Comparison of ENCODE assay signal across 14 cellular contexts in the genomic region with DNA sequence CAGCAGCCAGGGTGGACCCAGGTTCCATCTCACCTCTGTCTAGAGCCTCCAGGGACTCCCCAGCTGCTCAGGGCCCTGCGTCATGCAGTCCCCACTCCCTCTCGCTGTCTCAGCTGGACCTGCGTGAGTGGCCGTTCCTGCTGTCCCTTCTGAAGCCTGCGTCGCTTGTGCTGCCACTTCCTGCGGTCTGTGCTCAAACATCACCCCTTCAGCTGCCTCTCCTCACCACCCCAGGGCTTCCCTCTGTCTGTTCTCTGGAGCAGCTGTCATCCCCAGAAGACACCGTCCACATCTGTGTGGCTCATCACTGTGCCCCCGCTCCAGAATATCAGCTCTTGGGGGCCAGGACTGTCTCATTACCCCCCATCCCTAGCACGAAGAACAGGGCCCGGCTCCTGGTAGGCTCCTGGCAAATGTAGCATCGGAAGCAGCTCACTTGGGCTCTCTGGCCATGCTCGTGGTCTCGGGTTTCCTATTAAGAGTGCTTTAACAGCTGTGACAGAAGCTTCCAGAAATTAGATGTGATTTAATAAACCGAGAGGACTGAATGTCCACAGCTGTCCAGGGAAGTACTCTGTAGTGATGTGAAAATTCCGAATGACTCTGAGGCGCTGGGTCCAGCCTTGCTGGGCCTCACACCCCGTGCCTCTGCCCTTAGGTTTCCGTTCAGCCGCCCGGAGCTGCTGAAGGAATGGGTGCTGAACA. TPM values are rescaled to one million over a fixed set of nuclear protein-coding genes. Genes with fewer than 3 reads are reported as not detected.
A peak's percentile ranks its signal among the peaks of the same experiment; 100 is the strongest.
DNase-seq lines count a peak whose midpoint lies in the region; ATAC-seq and TF ChIP-seq lines count a peak whose summit lies in the region.
"Had no signal": no experiment of that assay in that cellular context is flagged by ENCODE, and none has a peak within 500 bp of the region (broad histone marks: within the 10 kb centered on the region; RNA-seq: fewer than 3 reads in every experiment).

No MANE protein-coding gene starts in this region.

- H3K4me1 Mint-ChIP-seq in activated naive CD8-positive, alpha-beta T cell (ENCODE audit: low read depth): peaks cover 27% of the 10 kb centered on the region
- peaks cover 23% of the 10 kb centered on the region for H3K4me1 Mint-ChIP-seq in activated naive CD8-positive, alpha-beta T cell treated with anti-CD3 and anti-CD28 coated beads for 36 hours
- H3K4me1 Mint-ChIP-seq in activated CD4-positive, alpha-beta memory T cell treated with anti-CD3 and anti-CD28 coated beads for 36 hours (ENCODE audit: low read depth): peaks cover 25% of the 10 kb centered on the region
- peaks cover 30% of the 10 kb centered on the region for H3K4me1 Mint-ChIP-seq in stimulated activated naive CD8-positive, alpha-beta T cell treated with anti-CD3 and anti-CD28 coated beads, Interleukin-15, amount 100 ng/mL, for 72 hours

- no peaks in the 10 kb centered on the region for H3K9me3 ChIP-seq in esophagus squamous epithelium
- H3K9me3 ChIP-seq: body of pancreas, SJSA1, transverse colon had no signal

- no peak for DNase-seq in activated naive CD8-positive, alpha-beta T cell treated with anti-CD3 and anti-CD28 coated beads for 36 hours
- no peak for DNase-seq in activated CD4-positive, alpha-beta memory T cell treated with anti-CD3 and anti-CD28 coated beads for 36 hours
- peak; percentile 83 for DNase-seq in myocyte (ENCODE audit: low read depth)
- DNase-seq in stimulated activated naive CD8-positive, alpha-beta T cell treated with anti-CD3 and anti-CD28 coated beads, Interleukin-15, amount 100 ng/mL, for 72 hours: no peak
- no peak for DNase-seq in esophagus squamous epithelium (lab: John Stamatoyannopoulos, UW)
- DNase-seq: body of pancreas; effector memory CD4-positive, alpha-beta T cell; foreskin melanocyte; NCI-H2171; transverse colon had no signal

- no peak for ATAC-seq in stimulated activated naive CD8-positive, alpha-beta T cell treated with anti-CD3 and anti-CD28 coated beads, Interleukin-15, amount 100 ng/mL, for 72 hours
- ATAC-seq in GM18505 (IDR thresholded peaks at IDR 0.05; ENCODE audit: unreplicated experiment) (no peak), GM21825 (IDR thresholded peaks at IDR 0.05; ENCODE audit: unreplicated experiment) (no peak)
- ATAC-seq: body of pancreas had no signal

- no peak overlapping the region for H3K4me3 ChIP-seq in esophagus squamous epithelium
- H3K4me3 ChIP-seq: body of pancreas, SJSA1, transverse colon had no signal

- CTCF ChIA-PET in activated CD4-positive, alpha-beta memory T cell treated with anti-CD3 and anti-CD28 coated beads for 36 hours (lab: Charles Lee): interaction anchor here (1.1 to 1.2 kb wide), 2 partner anchors 26 to 142 kb away, joined by 3 read pairs; partner anchors contain the start of gene KLHL21

- H3K36me3 ChIP-seq in esophagus squamous epithelium: peaks cover 10 to 76% (median 15%) of the 10 kb centered on the region in 3 donors

- no peak overlapping the region for H3K27ac ChIP-seq in esophagus squamous epithelium
- H3K27ac ChIP-seq: body of pancreas, SJSA1, transverse colon had no signal

- no peaks in the 10 kb centered on the region for H3K36me3 Mint-ChIP-seq in activated naive CD8-positive, alpha-beta T cell
- H3K36me3 Mint-ChIP-seq in activated naive CD8-positive, alpha-beta T cell treated with anti-CD3 and anti-CD28 coated beads for 36 hours: peaks cover 17% of the 10 kb centered on the region
- peaks cover 16% of the 10 kb centered on the region for H3K36me3 Mint-ChIP-seq in activated CD4-positive, alpha-beta memory T cell treated with anti-CD3 and anti-CD28 coated beads for 36 hours

- no peak for TF ChIP-seq CTCF in esophagus squamous epithelium (IDR thresholded peaks at IDR 0.05)

- intact Hi-C loops in activated CD4-positive, alpha-beta memory T cell treated with anti-CD3 and anti-CD28 coated beads for 36 hours (cut with micrococcal nuclease): loop anchor here (5.0 kb wide), 1 partner anchor 136 kb away; the partner anchor contains the start of gene PLEKHG5
- intact Hi-C loops in esophagus squamous epithelium (cut with DNase I): loop anchor here (10.0 kb wide), 1 partner anchor 73 kb away; the partner anchor contains the start of genes NOL9 and TAS1R1

- peak overlapping the region; percentile 60 for H3K4me3 Mint-ChIP-seq in activated naive CD8-positive, alpha-beta T cell
- H3K4me3 Mint-ChIP-seq in activated naive CD8-positive, alpha-beta T cell treated with anti-CD3 and anti-CD28 coated beads for 36 hours: no peak overlapping the region
- no peak overlapping the region for H3K4me3 Mint-ChIP-seq in activated CD4-positive, alpha-beta memory T cell treated with anti-CD3 and anti-CD28 coated beads for 36 hours
- H3K4me3 Mint-ChIP-seq in stimulated activated naive CD8-positive, alpha-beta T cell treated with anti-CD3 and anti-CD28 coated beads, Interleukin-15, amount 100 ng/mL, for 72 hours: peak overlapping the region; percentile 21 to 38

- POLR2A ChIA-PET in activated CD4-positive, alpha-beta memory T cell treated with anti-CD3 and anti-CD28 coated beads for 36 hours (lab: Charles Lee): no interaction called here

- TF ChIP-seq POLR2A in GM18505 (IDR thresholded peaks at IDR 0.05; ENCODE audit: borderline replicate concordance, extremely low read depth, insufficient read depth, insufficient read length) (no peak), esophagus squamous epithelium (IDR thresholded peaks at IDR 0.05) (no peak)

- H3K27me3 Mint-ChIP-seq in activated naive CD8-positive, alpha-beta T cell: no peaks in the 10 kb centered on the region
- no peaks in the 10 kb centered on the region for H3K27me3 Mint-ChIP-seq in activated naive CD8-positive, alpha-beta T cell treated with anti-CD3 and anti-CD28 coated beads for 36 hours
- no peaks in the 10 kb centered on the region for H3K27me3 Mint-ChIP-seq in activated CD4-positive, alpha-beta memory T cell treated with anti-CD3 and anti-CD28 coated beads for 36 hours
- H3K27me3 Mint-ChIP-seq in stimulated activated naive CD8-positive, alpha-beta T cell treated with anti-CD3 and anti-CD28 coated beads, Interleukin-15, amount 100 ng/mL, for 72 hours: no peaks in the 10 kb centered on the region

- 89 to 92% methylated on average over 15 to 19 of the region's 21 CpGs for WGBS in esophagus squamous epithelium, 2 donors

- peaks cover 11 to 36% (median 13%) of the 10 kb centered on the region in 3 donors for H3K4me1 ChIP-seq in esophagus squamous epithelium

- H3K9me3 Mint-ChIP-seq in activated naive CD8-positive, alpha-beta T cell (ENCODE audit: low read depth): no peaks in the 10 kb centered on the region
- no peaks in the 10 kb centered on the region for H3K9me3 Mint-ChIP-seq in activated naive CD8-positive, alpha-beta T cell treated with anti-CD3 and anti-CD28 coated beads for 36 hours
- no peaks in the 10 kb centered on the region for H3K9me3 Mint-ChIP-seq in activated CD4-positive, alpha-beta memory T cell treated with anti-CD3 and anti-CD28 coated beads for 36 hours
- H3K9me3 Mint-ChIP-seq in stimulated activated naive CD8-positive, alpha-beta T cell treated with anti-CD3 and anti-CD28 coated beads, Interleukin-15, amount 100 ng/mL, for 72 hours: no peaks in the 10 kb centered on the region

- peak overlapping the region; percentile 50 for H3K27ac Mint-ChIP-seq in activated naive CD8-positive, alpha-beta T cell
- H3K27ac Mint-ChIP-seq in activated naive CD8-positive, alpha-beta T cell treated with anti-CD3 and anti-CD28 coated beads for 36 hours: no peak overlapping the region
- H3K27ac Mint-ChIP-seq in activated CD4-positive, alpha-beta memory T cell treated with anti-CD3 and anti-CD28 coated beads for 36 hours: peak overlapping the region; percentile 6
- peak overlapping the region in 1 of 2 donors; percentile 68 for H3K27ac Mint-ChIP-seq in stimulated activated naive CD8-positive, alpha-beta T cell treated with anti-CD3 and anti-CD28 coated beads, Interleukin-15, amount 100 ng/mL, for 72 hours

- H3K27me3 ChIP-seq in esophagus squamous epithelium: no peaks in the 10 kb centered on the region
- H3K27me3 ChIP-seq: body of pancreas, SJSA1, transverse colon had no signal

RNA-seq across cellular contexts. Expression of gene THAP3, which starts 3.3 kb away (rescaled TPM):
- 10 to 100 TPM; 16.2 to 16.4 TPM for total RNA-seq in activated naive CD8-positive, alpha-beta T cell treated with anti-CD3 and anti-CD28 coated beads for 36 hours
- 10 to 100 TPM; 22.8 TPM for total RNA-seq in activated CD4-positive, alpha-beta memory T cell treated with anti-CD3 and anti-CD28 coated beads for 36 hours
- total RNA-seq in myocyte (31.1 and 33.0 TPM in 2 replicates), esophagus squamous epithelium (10 to 100 TPM in 3 of 4 donors, 1 to 10 TPM in 1; 4.8 to 17.1 (median 13.3) TPM)
- polyA plus RNA-seq in myocyte (2012): 19.3 TPM

RNA-seq across cellular contexts. Expression of gene PHF13, which starts 14.5 kb away (rescaled TPM):
- 10 to 100 TPM; 10.9 to 11.7 TPM for total RNA-seq in activated naive CD8-positive, alpha-beta T cell treated with anti-CD3 and anti-CD28 coated beads for 36 hours
- total RNA-seq in activated CD4-positive, alpha-beta memory T cell treated with anti-CD3 and anti-CD28 coated beads for 36 hours: 10 to 100 TPM; 16.8 to 16.9 TPM
- 7.4 and 9.6 TPM in 2 replicates for total RNA-seq in myocyte
- 14.3 TPM for polyA plus RNA-seq in myocyte (2012)
- 10 to 100 TPM in 1 of 4 donors, 1 to 10 TPM in 3; 6.7 to 12.1 (median 8.7) TPM for total RNA-seq in esophagus squamous epithelium

RNA-seq across cellular contexts. Expression of gene KLHL21, which starts 25.3 kb away (rescaled TPM):
- 10 to 100 TPM; 31.2 TPM for total RNA-seq in activated naive CD8-positive, alpha-beta T cell treated with anti-CD3 and anti-CD28 coated beads for 36 hours
- 10 to 100 TPM; 18.1 to 19.4 TPM for total RNA-seq in activated CD4-positive, alpha-beta memory T cell treated with anti-CD3 and anti-CD28 coated beads for 36 hours
- total RNA-seq in myocyte (118 and 122 TPM in 2 replicates), esophagus squamous epithelium (10 to 100 TPM; 45.9 to 68.1 (median 55.1) TPM)
- polyA plus RNA-seq in myocyte (2012): 64.9 TPM

RNA-seq across cellular contexts. Expression of gene ZBTB48, which starts 48.2 kb away (rescaled TPM):
- 10 to 100 TPM; 22.1 to 26.4 TPM for total RNA-seq in activated naive CD8-positive, alpha-beta T cell treated with anti-CD3 and anti-CD28 coated beads for 36 hours
- 10 to 100 TPM; 24.6 to 28.1 TPM for total RNA-seq in activated CD4-positive, alpha-beta memory T cell treated with anti-CD3 and anti-CD28 coated beads for 36 hours
- 14.0 and 17.5 TPM in 2 replicates for total RNA-seq in myocyte
- 19.9 TPM for polyA plus RNA-seq in myocyte (2012)
- total RNA-seq in esophagus squamous epithelium: 10 to 100 TPM in 3 of 4 donors, 1 to 10 TPM in 1; 7.2 to 26.0 (median 16.0) TPM

Comparison
In these comparisons a context has a peak if more than half of its experiments do, and no peak if none do; other contexts are left out.
1. H3K4me3 Mint-ChIP-seq: peak in activated naive CD8-positive, alpha-beta T cell (single experiment) and stimulated activated naive CD8-positive, alpha-beta T cell treated with anti-CD3 and anti-CD28 coated beads, Interleukin-15, amount 100 ng/mL, for 72 hours (2 of 2); none in activated naive CD8-positive, alpha-beta T cell treated with anti-CD3 and anti-CD28 coated beads for 36 hours (single experiment) and activated CD4-positive, alpha-beta memory T cell treated with anti-CD3 and anti-CD28 coated beads for 36 hours (single experiment).